ENCODE assay signal across 9 cellular contexts in genomic region chr18:2881490-2882195, GRCh38. TPM values are rescaled to one million over a fixed set of nuclear protein-coding genes. Genes with fewer than 3 reads are reported as not detected.
DNase-seq lines count a peak whose midpoint lies in the region; ATAC-seq and TF ChIP-seq lines count a peak whose summit lies in the region.
"Had no signal": no experiment of that assay in that cellular context is flagged by ENCODE, and none has a peak within 500 bp of the region (broad histone marks: within the 10 kb centered on the region; RNA-seq: fewer than 3 reads in every experiment).

No MANE protein-coding gene starts in this region.

- H3K9ac ChIP-seq in fibroblast of lung (ENCODE audit: insufficient read depth, low read length), result no peak overlapping the region

- H4K20me1 ChIP-seq in fibroblast of lung (ENCODE audit: control insufficient read depth, extremely low read depth, insufficient read depth, low read length), result no peaks in the 10 kb centered on the region

- H3K79me2 ChIP-seq in fibroblast of lung (ENCODE audit: control insufficient read depth, insufficient read depth, low read length), result no peaks in the 10 kb centered on the region

- 23 to 28% (median 25%) methylated on average over 18 of the region's 18 CpGs for WGBS in ovary, 3 donors

- BruUV-seq in Calu3 (replicated peaks; lab: Mats Ljungman, UMichigan), result no TSS peak

- no peaks in the 10 kb centered on the region for H3K27me3 Mint-ChIP-seq in CD4-positive, alpha-beta T cell
- peaks cover 69% of the 10 kb centered on the region for H3K27me3 Mint-ChIP-seq in Calu3 (ENCODE audit: unreplicated experiment)

- peak overlapping the region; percentile 4 for H3K4me2 ChIP-seq in fibroblast of lung (ENCODE audit: extremely low read depth, insufficient read depth, low read length)

- H3K36me3 Mint-ChIP-seq in CD4-positive, alpha-beta T cell (ENCODE audit: low read depth), result no peaks in the 10 kb centered on the region
- H3K36me3 Mint-ChIP-seq in Calu3 (ENCODE audit: insufficient read depth, unreplicated experiment), result no peaks in the 10 kb centered on the region

- H3K4me3 ChIP-seq in RWPE2 (ENCODE audit: severe bottlenecking) (no peak overlapping the region), fibroblast of lung (replicated peaks in 1 of 4; ENCODE audit: control extremely low read depth in 1 of 4, insufficient read depth in 1 of 4, low read depth in 3 of 4, low read length in 4 of 4) (no peak overlapping the region), ovary (no peak overlapping the region)

- no peaks in the 10 kb centered on the region for H3K27me3 ChIP-seq in CD4-positive, alpha-beta T cell (ENCODE audit: control insufficient read depth, insufficient read depth, low read length)
- H3K27me3 ChIP-seq in RWPE2 (ENCODE audit: insufficient read depth, poor library complexity, severe bottlenecking) (peaks cover 2% of the 10 kb centered on the region), fibroblast of lung (ENCODE audit: control insufficient read depth, insufficient read depth, low read length) (no peaks in the 10 kb centered on the region), ovary (no peaks in the 10 kb centered on the region)

- H3K4me3 Mint-ChIP-seq in CD4-positive, alpha-beta T cell, result peak overlapping the region; percentile 46
- H3K4me3 Mint-ChIP-seq in Calu3 (ENCODE audit: low read depth, unreplicated experiment), result no peak overlapping the region

- H3K27ac ChIP-seq in CD4-positive, alpha-beta T cell (ENCODE audit: low read depth, low read length), result no peak overlapping the region
- H3K27ac ChIP-seq in RWPE2 (ENCODE audit: poor library complexity, severe bottlenecking), result no peak overlapping the region
- H3K27ac ChIP-seq in fibroblast of lung (ENCODE audit: insufficient read depth, low read length), result peak overlapping the region; percentile 82
- peak overlapping the region; percentile 51 to 86 for H3K27ac ChIP-seq in ovary

- H3K27ac Mint-ChIP-seq in CD4-positive, alpha-beta T cell, result peak overlapping the region; percentile 86
- H3K27ac Mint-ChIP-seq in Calu3 (ENCODE audit: unreplicated experiment), result no peak overlapping the region

- peak in 1 of 10 experiments; percentile 22 for DNase-seq in CD4-positive, alpha-beta T cell
- no peak for DNase-seq in RWPE2 (ENCODE audit: low spot score)
- peak; percentile 85 to 86 for DNase-seq in fibroblast of lung (ENCODE audit: low read depth in 2 of 2)
- peak; percentile 85 to 91 (median 87) for DNase-seq in ovary
- no peak for DNase-seq in DMS 273 treated with DMSO at 0.1 percent for 48 hours (lab: John Stamatoyannopoulos, UW)
- no peak for DNase-seq in Calu3
- no peak for DNase-seq in Ammon's horn (ENCODE audit: low spot score)
- DNase-seq: NCI-H82 had no signal

- TF ChIP-seq EP300 in ovary (IDR thresholded peaks at IDR 0.05), result no peak

- H3K9me3 ChIP-seq in CD4-positive, alpha-beta T cell (ENCODE audit: control insufficient read depth, low read length), result no peaks in the 10 kb centered on the region
- H3K9me3 ChIP-seq in RWPE2 (ENCODE audit: severe bottlenecking) (no peaks in the 10 kb centered on the region), fibroblast of lung (ENCODE audit: control insufficient read depth, insufficient read depth, low read depth, low read length) (no peaks in the 10 kb centered on the region), ovary (no peaks in the 10 kb centered on the region)

- H3K36me3 ChIP-seq in RWPE2 (ENCODE audit: low read depth) (no peaks in the 10 kb centered on the region), fibroblast of lung (ENCODE audit: control insufficient read depth, insufficient read depth, low read length) (no peaks in the 10 kb centered on the region), ovary (no peaks in the 10 kb centered on the region)

- peak overlapping the region; percentile 60 for H2AFZ ChIP-seq in fibroblast of lung (ENCODE audit: low read length)

- POLR2A ChIA-PET in CD4-positive, alpha-beta T cell (lab: Charles Lee), result no interaction called here

- peaks cover 26% of the 10 kb centered on the region for H3K4me1 Mint-ChIP-seq in CD4-positive, alpha-beta T cell (ENCODE audit: low read depth)
- no peaks in the 10 kb centered on the region for H3K4me1 Mint-ChIP-seq in Calu3 (ENCODE audit: low read depth, unreplicated experiment)

- peaks cover 4% of the 10 kb centered on the region for H3K9me3 Mint-ChIP-seq in CD4-positive, alpha-beta T cell
- peaks cover 3% of the 10 kb centered on the region for H3K9me3 Mint-ChIP-seq in Calu3 (ENCODE audit: low read depth, unreplicated experiment)

- intact Hi-C loops in CD4-positive, alpha-beta T cell (cut with DNase I, micrococcal nuclease), result loop anchor here in 1 of 2 experiments (10.0 kb wide), 1 partner anchor 67 kb away; no protein-coding TSS in a partner anchor
- intact Hi-C loops in ovary (cut with DNase I), result loop anchor here in 1 of 4 donors (2.0 kb wide), 1 partner anchor 23 kb away; no protein-coding TSS in a partner anchor
- intact Hi-C loops in Calu3 (cut with micrococcal nuclease; ENCODE audit: unreplicated experiment), result no loop called here

- H3K4me1 ChIP-seq in RWPE2 (ENCODE audit: insufficient read depth, poor library complexity, severe bottlenecking), result no peaks in the 10 kb centered on the region
- peaks cover 15% of the 10 kb centered on the region for H3K4me1 ChIP-seq in fibroblast of lung (ENCODE audit: control insufficient read depth, extremely low read depth, insufficient read depth, low read length)
- peaks cover 14% of the 10 kb centered on the region for H3K4me1 ChIP-seq in ovary (ENCODE audit: insufficient read depth)

- CTCF ChIA-PET in CD4-positive, alpha-beta T cell (lab: Charles Lee), result no interaction called here
- CTCF ChIA-PET in Calu3 (lab: Charles Lee), result no interaction called here

- TF ChIP-seq POLR2A in ovary (IDR thresholded peaks at IDR 0.05), result no peak

- no peak for TF ChIP-seq CTCF in CD4-positive, alpha-beta T cell (IDR thresholded peaks at IDR 0.05)
- TF ChIP-seq CTCF in RWPE2 (IDR thresholded peaks at IDR 0.05; ENCODE audit: poor library complexity, severe bottlenecking), result no peak
- peak in 1 of 2 donors; percentile 5 for TF ChIP-seq CTCF in fibroblast of lung (conservative IDR thresholded peaks at IDR 0.05 in 1 of 2, IDR thresholded peaks at IDR 0.05 in 1 of 2; ENCODE audit: low read depth in 1 of 2, low read length in 2 of 2)
- TF ChIP-seq CTCF in ovary (IDR thresholded peaks at IDR 0.05), result no peak
- no peak for TF ChIP-seq CTCF in Calu3 (IDR thresholded peaks at IDR 0.05; ENCODE audit: unreplicated experiment)

- ATAC-seq in CD4-positive, alpha-beta T cell (ENCODE audit: poor library complexity), result peak; percentile 51
- ATAC-seq in RWPE2 (ENCODE audit: low read depth) (peak; percentile 17; the same call in 2 of the 3 replicates), HG03175 (IDR thresholded peaks at IDR 0.05; ENCODE audit: unreplicated experiment) (no peak)

RNA-seq across cellular contexts. Expression of gene EMILIN2, which starts 34.8 kb away (rescaled TPM):
- 1 to 10 TPM; 3.2 to 3.3 TPM for total RNA-seq in CD4-positive, alpha-beta T cell
- total RNA-seq in fibroblast of lung, result 11.1 and 18.0 TPM in 2 replicates
- 4.1 and 8.7 TPM in 2 replicates for polyA plus RNA-seq in fibroblast of lung
- polyA plus RNA-seq in fibroblast of lung (2012), result 6.3 and 12.1 TPM in 2 replicates
- 3.1 and 10.2 TPM in 2 replicates for polyA minus RNA-seq in fibroblast of lung (ENCODE audit: low replicate concordance)
- total RNA-seq in ovary, result 10 to 100 TPM; 32.6 to 40.4 (median 34.3) TPM
- polyA plus RNA-seq in ovary, result 10 to 100 TPM; 16.5 to 17.1 TPM
- 8.0 and 10.3 TPM in 2 replicates for total RNA-seq in Calu3 (2022)

Comparison
In these comparisons a context has a peak if more than half of its experiments do, and no peak if none do; other contexts are left out.
1. DNase-seq: peak in fibroblast of lung (2 of 2) and ovary (5 of 5); none in RWPE2 (single experiment), DMS 273 treated with DMSO at 0.1 percent for 48 hours (single experiment), Calu3 (single experiment) and Ammon's horn (single experiment).
2. H3K27ac ChIP-seq: peak in fibroblast of lung (single experiment) and ovary (2 of 2); none in CD4-positive, alpha-beta T cell (single experiment) and RWPE2 (single experiment).